20 cellular contexts compared by ENCODE assay signal in genomic region chr19:33468361-33469170, GRCh38. TPM values are rescaled to one million over a fixed set of nuclear protein-coding genes. Genes with fewer than 3 reads are reported as not detected.
A peak's percentile ranks its signal among the peaks of the same experiment; 100 is the strongest.
DNase-seq lines count a peak whose midpoint lies in the region; ATAC-seq, FAIRE-seq and TF ChIP-seq lines count a peak whose summit lies in the region.
"Had no signal": no experiment of that assay in that cellular context is flagged by ENCODE, and none has a peak within 500 bp of the region (broad histone marks: within the 10 kb centered on the region; RNA-seq: fewer than 3 reads in every experiment).

No MANE protein-coding gene starts in this region.

- FAIRE-seq in RCC 7860 (lab: Jason Lieb, UNC) = no peak

- no peak for ATAC-seq in activated T-cell treated with anti-CD3 and anti-CD28 coated beads, Interleukin-2, amount 50 U/mL, for 4 hours
- ATAC-seq in heart right ventricle = no peak
- ATAC-seq: activated CD4-positive, CD25-positive, alpha-beta regulatory T cell treated with anti-CD3 and anti-CD28 coated beads, Interleukin-2, amount 50 U/mL, for 24 hours; gastrocnemius medialis had no signal

- no peak for TF ChIP-seq CTCF in heart right ventricle (IDR thresholded peaks at IDR 0.05)

- intact Hi-C loops in posterior vena cava (cut with DNase I) = no loop called here
- intact Hi-C loops in heart right ventricle (cut with DNase I) = no loop called here

- H3K36me3 ChIP-seq in heart right ventricle = peaks cover 0 to 12% (median 0%) of the 10 kb centered on the region in 9 donors
- H3K36me3 ChIP-seq: colonic mucosa had no signal

- 86 to 89% methylated on average over 30 to 31 of the region's 31 CpGs for WGBS in heart right ventricle, 2 donors

- H3K27me3 Mint-ChIP-seq in activated T-cell treated with anti-CD3 and anti-CD28 coated beads, Interleukin-2, amount 50 U/mL, for 4 hours (ENCODE audit: low read depth) = no peaks in the 10 kb centered on the region

- H3K4me3 Mint-ChIP-seq in activated T-cell treated with anti-CD3 and anti-CD28 coated beads, Interleukin-2, amount 50 U/mL, for 4 hours = no peak overlapping the region

- no peaks in the 10 kb centered on the region for H3K27me3 ChIP-seq in heart right ventricle
- H3K27me3 ChIP-seq: ascending aorta, colonic mucosa, gastrocnemius medialis had no signal

- no peak overlapping the region for H3K27ac ChIP-seq in heart right ventricle
- H3K27ac ChIP-seq: ascending aorta, colonic mucosa, epithelial cell of prostate, gastrocnemius medialis, left ventricle myocardium inferior, skin epidermis had no signal

- DNase-seq in EH (ENCODE audit: low read depth) = peak; percentile 6
- peak; percentile 55 for DNase-seq in RCC 7860 (ENCODE audit: low spot score)
- DNase-seq in left kidney (ENCODE audit: low read depth, low spot score) = peak; percentile 64
- peak; percentile 77 for DNase-seq in posterior vena cava (ENCODE audit: low spot score)
- DNase-seq in NCI-H1105 treated with DMSO at 0.1 percent for 48 hours (lab: John Stamatoyannopoulos, UW) = no peak
- DNase-seq in activated T-cell treated with anti-CD3 and anti-CD28 coated beads, Interleukin-2, amount 50 U/mL, for 4 hours = no peak
- DNase-seq in heart right ventricle = no peak
- DNase-seq: activated naive CD4-positive, alpha-beta T cell; C1 segment of cervical spinal cord; colonic mucosa; gastrocnemius medialis; left ventricle myocardium inferior; NCI-H774; SK-N-SH; stimulated activated CD4-positive, alpha-beta T cell treated with anti-CD3 and anti-CD28 coated beads, Interleukin-4, amount 100 ng/mL, for 1 hour; T-helper 9 cell had no signal

- peaks cover 9% of the 10 kb centered on the region for H3K36me3 Mint-ChIP-seq in activated T-cell treated with anti-CD3 and anti-CD28 coated beads, Interleukin-2, amount 50 U/mL, for 4 hours (ENCODE audit: insufficient read depth)

- H3K4me1 ChIP-seq in heart right ventricle = peaks cover 0 to 20% (median 11%) of the 10 kb centered on the region in 9 donors
- H3K4me1 ChIP-seq: ascending aorta, colonic mucosa had no signal

- no peaks in the 10 kb centered on the region for H3K9me3 Mint-ChIP-seq in activated T-cell treated with anti-CD3 and anti-CD28 coated beads, Interleukin-2, amount 50 U/mL, for 4 hours

- no peak overlapping the region for H3K4me3 ChIP-seq in heart right ventricle
- H3K4me3 ChIP-seq: ascending aorta, colonic mucosa, gastrocnemius medialis, left ventricle myocardium inferior, skin epidermis had no signal

- no peaks in the 10 kb centered on the region for H3K9me3 ChIP-seq in heart right ventricle
- H3K9me3 ChIP-seq: ascending aorta, colonic mucosa, gastrocnemius medialis, left ventricle myocardium inferior, SK-N-SH had no signal

- no peaks in the 10 kb centered on the region for H3K4me1 Mint-ChIP-seq in activated T-cell treated with anti-CD3 and anti-CD28 coated beads, Interleukin-2, amount 50 U/mL, for 4 hours (ENCODE audit: low read depth)

RNA-seq across cellular contexts. Expression of gene PEPD, which starts 53.0 kb away (rescaled TPM):
- total RNA-seq in posterior vena cava (10 to 100 TPM; 63.5 to 70.6 TPM), heart right ventricle (10 to 100 TPM; 20.4 to 35.6 (median 26.8) TPM)
- 10 to 100 TPM; 54.2 to 57.2 (median 55.1) TPM for total RNA-seq in activated T-cell treated with anti-CD3 and anti-CD28 coated beads, Interleukin-2, amount 50 U/mL, for 4 hours
- 10 to 100 TPM; 21.6 to 47.7 TPM for polyA plus RNA-seq in heart right ventricle

Comparison
In these comparisons a context has a peak if more than half of its experiments do, and no peak if none do; other contexts are left out.
1. DNase-seq: peak in EH (single experiment), RCC 7860 (single experiment), left kidney (single experiment) and posterior vena cava (single experiment); none in NCI-H1105 treated with DMSO at 0.1 percent for 48 hours (single experiment), activated T-cell treated with anti-CD3 and anti-CD28 coated beads, Interleukin-2, amount 50 U/mL, for 4 hours (single experiment) and heart right ventricle (0 of 2).